In genomic region chr11:26268980-26269660, GRCh38 we compare ENCODE assay signal across 19 cellular contexts.
A peak's percentile ranks its signal among the peaks of the same experiment; 100 is the strongest.
DNase-seq lines count a peak whose midpoint lies in the region; ATAC-seq and TF ChIP-seq lines count a peak whose summit lies in the region.
"Had no signal": no experiment of that assay in that cellular context is flagged by ENCODE, and none has a peak within 500 bp of the region (broad histone marks: within the 10 kb centered on the region; RNA-seq: fewer than 3 reads in every experiment).

No MANE protein-coding gene starts in this region.

- peak overlapping the region; percentile 17 for H3K4me3 ChIP-seq in left ventricle myocardium inferior
- H3K4me3 ChIP-seq in PC-9, result no peak overlapping the region

- no peaks in the 10 kb centered on the region for H3K9me3 Mint-ChIP-seq in mesothelial cell of epicardium
- no peaks in the 10 kb centered on the region for H3K9me3 Mint-ChIP-seq in activated CD8-positive, alpha-beta T cell treated with anti-CD3 and anti-CD28 coated beads, Interleukin-2, amount 10 ng/mL, durations not matched to agents 7 days and 5 days (ENCODE audit: insufficient read depth)
- H3K9me3 Mint-ChIP-seq: H9, IgD-negative memory B cell had no signal

- H3K27me3 Mint-ChIP-seq in mesothelial cell of epicardium (ENCODE audit: low read depth), result no peaks in the 10 kb centered on the region
- no peaks in the 10 kb centered on the region for H3K27me3 Mint-ChIP-seq in activated CD8-positive, alpha-beta T cell treated with anti-CD3 and anti-CD28 coated beads, Interleukin-2, amount 10 ng/mL, durations not matched to agents 7 days and 5 days (ENCODE audit: low read depth)
- H3K27me3 Mint-ChIP-seq: CD4-positive, CD25-positive, alpha-beta regulatory T cell; CD8-positive, alpha-beta memory T cell; IgD-negative memory B cell had no signal

- peak overlapping the region; percentile 33 for H3K27ac Mint-ChIP-seq in mesothelial cell of epicardium
- no peak overlapping the region for H3K27ac Mint-ChIP-seq in activated CD8-positive, alpha-beta T cell treated with anti-CD3 and anti-CD28 coated beads, Interleukin-2, amount 10 ng/mL, durations not matched to agents 7 days and 5 days
- H3K27ac Mint-ChIP-seq: CD4-positive, CD25-positive, alpha-beta regulatory T cell; CD8-positive, alpha-beta memory T cell; IgD-negative memory B cell had no signal

- no peaks in the 10 kb centered on the region for H3K4me1 ChIP-seq in left ventricle myocardium inferior
- no peaks in the 10 kb centered on the region for H3K4me1 ChIP-seq in PC-9 (replicated peaks; ENCODE audit: insufficient read depth)
- H3K4me1 ChIP-seq: BE2C, Caco-2 had no signal

- H2AFZ ChIP-seq in PC-9, result peak overlapping the region; percentile 6; the same call in 1 of the 2 replicates

- DNase-seq in left ventricle myocardium inferior (no peak), cardiac septum (ENCODE audit: low spot score) (no peak), PC-9 (no peak), mesothelial cell of epicardium (ENCODE audit: low spot score in 2 of 2, unreplicated experiment in 2 of 2) (no peak), D341Med (ENCODE audit: low spot score) (no peak)
- no peak for DNase-seq in activated CD8-positive, alpha-beta T cell treated with anti-CD3 and anti-CD28 coated beads, Interleukin-2, amount 10 ng/mL, durations not matched to agents 7 days and 5 days
- DNase-seq: ACHN; BE2C; C1 segment of cervical spinal cord; Caco-2; CD4-positive, CD25-positive, alpha-beta regulatory T cell; CD8-positive, alpha-beta memory T cell; DMS153; DMS79; GDM1; GOT3; H9 had no signal

- no peak overlapping the region for H3K4me2 ChIP-seq in PC-9

- H3K9me2 ChIP-seq in PC-9 (ENCODE audit: insufficient read depth), result no peaks in the 10 kb centered on the region

- H4K20me1 ChIP-seq in PC-9 (ENCODE audit: insufficient read depth), result no peaks in the 10 kb centered on the region

- no peaks in the 10 kb centered on the region for H3F3A ChIP-seq in PC-9 (ENCODE audit: insufficient read depth, low read depth)

- no peaks in the 10 kb centered on the region for H3K9me3 ChIP-seq in left ventricle myocardium inferior (replicated peaks)
- H3K9me3 ChIP-seq in PC-9 (ENCODE audit: insufficient read depth, low read depth), result no peaks in the 10 kb centered on the region
- H3K9me3 ChIP-seq: BE2C, Caco-2 had no signal

- peaks cover 25% of the 10 kb centered on the region for H3K4me1 Mint-ChIP-seq in mesothelial cell of epicardium
- H3K4me1 Mint-ChIP-seq in activated CD8-positive, alpha-beta T cell treated with anti-CD3 and anti-CD28 coated beads, Interleukin-2, amount 10 ng/mL, durations not matched to agents 7 days and 5 days (ENCODE audit: low read depth), result no peaks in the 10 kb centered on the region
- H3K4me1 Mint-ChIP-seq: CD4-positive, CD25-positive, alpha-beta regulatory T cell; CD8-positive, alpha-beta memory T cell had no signal

- TF ChIP-seq CTCF in left ventricle myocardium inferior (IDR thresholded peaks at IDR 0.05; ENCODE audit: borderline replicate concordance), result no peak
- no peak for TF ChIP-seq CTCF in PC-9 (conservative IDR thresholded peaks at IDR 0.05)
- no peak for TF ChIP-seq CTCF in mesothelial cell of epicardium (IDR thresholded peaks at IDR 0.05; ENCODE audit: unreplicated experiment)

- H3K36me3 Mint-ChIP-seq in mesothelial cell of epicardium, result no peaks in the 10 kb centered on the region
- H3K36me3 Mint-ChIP-seq in activated CD8-positive, alpha-beta T cell treated with anti-CD3 and anti-CD28 coated beads, Interleukin-2, amount 10 ng/mL, durations not matched to agents 7 days and 5 days (ENCODE audit: low read depth), result no peaks in the 10 kb centered on the region
- H3K36me3 Mint-ChIP-seq: CD4-positive, CD25-positive, alpha-beta regulatory T cell; CD8-positive, alpha-beta memory T cell; IgD-negative memory B cell had no signal

- no TSS peak for BruUV-seq in PC-9 (replicated peaks; lab: Mats Ljungman, UMichigan)

- no peak overlapping the region for H3K4me3 Mint-ChIP-seq in mesothelial cell of epicardium
- no peak overlapping the region for H3K4me3 Mint-ChIP-seq in activated CD8-positive, alpha-beta T cell treated with anti-CD3 and anti-CD28 coated beads, Interleukin-2, amount 10 ng/mL, durations not matched to agents 7 days and 5 days
- H3K4me3 Mint-ChIP-seq: CD4-positive, CD25-positive, alpha-beta regulatory T cell; CD8-positive, alpha-beta memory T cell; H9; IgD-negative memory B cell had no signal

- intact Hi-C loops in left ventricle myocardium inferior (cut with micrococcal nuclease) (no loop called here), cardiac septum (cut with DNase I) (no loop called here), PC-9 (cut with micrococcal nuclease; ENCODE audit: unreplicated experiment) (no loop called here)

- no peak overlapping the region for H3K27ac ChIP-seq in left ventricle myocardium inferior (replicated peaks)
- H3K27ac ChIP-seq in PC-9, result no peak overlapping the region

- H3K79me2 ChIP-seq in PC-9 (ENCODE audit: low read depth), result no peaks in the 10 kb centered on the region

- CTCF ChIA-PET in PC-9 (lab: Charles Lee), result no interaction called here
- CTCF ChIA-PET in activated CD8-positive, alpha-beta T cell treated with anti-CD3 and anti-CD28 coated beads, Interleukin-2, amount 10 ng/mL, durations not matched to agents 7 days and 5 days (lab: Charles Lee), result no interaction called here

- H3K36me3 ChIP-seq in left ventricle myocardium inferior, result no peaks in the 10 kb centered on the region
- no peaks in the 10 kb centered on the region for H3K36me3 ChIP-seq in PC-9 (ENCODE audit: low read depth)
- H3K36me3 ChIP-seq: BE2C had no signal

- POLR2A ChIA-PET in PC-9 (lab: Charles Lee; ENCODE audit: unreplicated experiment), result no interaction called here
- POLR2A ChIA-PET in activated CD8-positive, alpha-beta T cell treated with anti-CD3 and anti-CD28 coated beads, Interleukin-2, amount 10 ng/mL, durations not matched to agents 7 days and 5 days (lab: Charles Lee), result no interaction called here

- ATAC-seq in GM19397 (IDR thresholded peaks at IDR 0.05; ENCODE audit: unreplicated experiment), result no peak
- ATAC-seq in activated CD8-positive, alpha-beta T cell treated with anti-CD3 and anti-CD28 coated beads, Interleukin-2, amount 10 ng/mL, durations not matched to agents 7 days and 5 days, result no peak

- H3K27me3 ChIP-seq in left ventricle myocardium inferior (ENCODE audit: low read depth) (no peaks in the 10 kb centered on the region), PC-9 (ENCODE audit: insufficient read depth, low read depth) (no peaks in the 10 kb centered on the region)
- H3K27me3 ChIP-seq: BE2C had no signal
